Comparison of ENCODE assay signal across 27 cellular contexts in genomic region chr16:83631006-83631405, GRCh38.
"Had no signal": no experiment of that assay in that cellular context is flagged by ENCODE, and none has a peak within 500 bp of the region (broad histone marks: within the 10 kb centered on the region; RNA-seq: fewer than 3 reads in every experiment).

No MANE protein-coding gene starts in this region.

- H3K4me1 ChIP-seq: adrenal gland, body of pancreas, colonic mucosa, gastroesophageal sphincter, transverse colon had no signal

- H3K4me3 ChIP-seq: adrenal gland, body of pancreas, colonic mucosa, gastroesophageal sphincter, ovary, transverse colon had no signal

- H3K27me3 ChIP-seq: adrenal gland, body of pancreas, colonic mucosa, gastroesophageal sphincter, neutrophil, ovary, transverse colon had no signal

- ATAC-seq: activated CD8-positive, alpha-beta T cell treated with anti-CD3 and anti-CD28 coated beads for 36 hours; activated T-cell treated with anti-CD3 and anti-CD28 coated beads, Interleukin-2, amount 50 U/mL, for 72 hours; body of pancreas; gastroesophageal sphincter; left colon had no signal

- H3K27me3 Mint-ChIP-seq: progenitor cell of endocrine pancreas had no signal

- H3K27ac ChIP-seq: adrenal gland, body of pancreas, colonic mucosa, epithelial cell of prostate, gastroesophageal sphincter, neutrophil, ovary, transverse colon had no signal

- H3K9me3 ChIP-seq: adrenal gland, body of pancreas, colonic mucosa, gastroesophageal sphincter, neutrophil, ovary, transverse colon had no signal

- H3K9me3 Mint-ChIP-seq: activated B cell treated with CpG ODN at 0.5 μM for 24 hours; activated CD8-positive, alpha-beta T cell treated with anti-CD3 and anti-CD28 coated beads for 36 hours; immature natural killer cell; mesothelial cell of epicardium; naive B cell; nephron progenitor cell had no signal

- H3K36me3 Mint-ChIP-seq: activated naive CD8-positive, alpha-beta T cell; immature natural killer cell; mesothelial cell of epicardium; naive B cell had no signal

- H3K36me3 ChIP-seq: adrenal gland, colonic mucosa, gastroesophageal sphincter, neutrophil, ovary, transverse colon had no signal

- H3K4me3 Mint-ChIP-seq: activated B cell treated with CpG ODN at 0.5 μM for 24 hours; activated CD8-positive, alpha-beta T cell treated with anti-CD3 and anti-CD28 coated beads for 36 hours; activated naive CD8-positive, alpha-beta T cell; activated T-cell treated with anti-CD3 and anti-CD28 coated beads, Interleukin-2, amount 50 U/mL, for 72 hours; immature natural killer cell; mesothelial cell of epicardium; naive B cell; nephron progenitor cell; T-helper 2 cell treated with Interferon-gamma antibody and Interleukin-4, amounts not matched to agents 5 μg/mL and 100 μg/mL, for 36 hours had no signal

- H3K27ac Mint-ChIP-seq: activated B cell treated with CpG ODN at 0.5 μM for 24 hours; activated CD8-positive, alpha-beta T cell treated with anti-CD3 and anti-CD28 coated beads for 36 hours; activated naive CD8-positive, alpha-beta T cell; activated T-cell treated with anti-CD3 and anti-CD28 coated beads, Interleukin-2, amount 50 U/mL, for 72 hours; immature natural killer cell; mesothelial cell of epicardium; naive B cell; nephron progenitor cell; progenitor cell of endocrine pancreas; T-helper 2 cell treated with Interferon-gamma antibody and Interleukin-4, amounts not matched to agents 5 μg/mL and 100 μg/mL, for 36 hours had no signal

- H3K4me1 Mint-ChIP-seq: activated B cell treated with CpG ODN at 0.5 μM for 24 hours, immature natural killer cell, mesothelial cell of epicardium, naive B cell had no signal

- DNase-seq: activated B cell treated with CpG ODN at 0.5 μM for 24 hours; activated CD4-positive, alpha-beta T cell treated with anti-CD3 and anti-CD28 coated beads, Interleukin-2, amount 50 U/mL, for 1 hour; activated CD8-positive, alpha-beta T cell treated with anti-CD3 and anti-CD28 coated beads for 36 hours; activated naive CD4-positive, alpha-beta T cell; activated T-cell treated with anti-CD3 and anti-CD28 coated beads, Interleukin-2, amount 50 U/mL, for 72 hours; adrenal gland; aorta; body of pancreas; colonic mucosa; effector CD8-positive, alpha-beta T cell; hypothalamus; immature natural killer cell; kidney; left colon; naive B cell; nephron progenitor cell; ovary; stimulated activated CD4-positive, alpha-beta T cell treated with anti-CD3 and anti-CD28 coated beads, Interleukin-2, amount 100 ng/mL, for 48 hours; stimulated activated naive CD4-positive, alpha-beta T cell treated with Interleukin-2 at 50 U/mL for 16 hours; transverse colon had no signal
